1 cellular context compared by ENCODE assay signal in the genomic region with DNA sequence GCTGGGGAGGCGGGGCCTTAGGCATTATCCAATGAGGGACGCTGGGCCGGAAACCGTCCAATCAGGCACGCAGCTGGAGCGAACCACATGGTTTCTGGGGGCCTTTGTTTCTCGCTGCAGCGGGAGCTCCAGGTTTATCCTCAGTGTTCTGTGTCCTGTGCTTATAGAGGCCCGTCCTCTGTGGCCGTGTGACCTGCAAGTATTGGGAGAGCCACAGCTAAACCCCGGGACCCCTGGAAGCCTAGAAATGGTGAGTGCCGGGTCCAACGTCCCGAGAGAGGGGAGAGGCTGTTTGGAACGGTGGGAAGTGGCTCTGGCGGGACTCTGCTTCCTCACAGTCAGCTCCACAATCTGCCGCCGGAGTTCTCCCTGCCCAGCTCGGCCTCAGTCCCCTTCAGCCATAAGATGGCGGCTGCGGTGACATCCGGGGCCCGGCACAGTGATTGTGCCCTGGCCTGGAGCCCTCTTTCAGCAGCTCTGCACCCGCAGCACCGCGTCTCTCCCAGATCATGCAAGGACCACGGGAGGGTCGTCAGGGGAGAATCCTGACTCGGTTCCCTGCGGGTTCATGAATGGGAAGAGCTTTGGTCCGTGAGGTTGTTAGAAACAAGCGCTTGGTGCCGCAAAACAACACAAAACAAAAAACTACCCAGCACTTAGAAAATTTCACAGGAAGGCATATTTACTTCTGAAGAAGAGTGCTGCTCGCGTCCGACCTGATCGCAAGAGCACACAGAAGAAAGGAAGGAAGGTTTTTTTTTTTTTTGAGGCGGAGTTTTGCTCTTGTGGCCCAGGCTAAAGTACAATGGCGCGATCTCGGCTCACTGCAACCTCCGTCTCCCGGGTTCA.
TF ChIP-seq lines count a peak whose summit lies in the region.

A gene (plus strand): TSS at position 133 of the 849 bp plus-strand sequence. CDS start 115 bp downstream, at position 248.

TF ChIP-seq in HepG2, 621 proteins besides CTCF, POLR2A, EP300 and RAD21 (continued from another document and continues in another):
- TF ChIP-seq ZNF790 (CRISPR knock-in tag; IDR thresholded peaks at IDR 0.05; ENCODE audit: borderline replicate concordance) (peak; percentile 44; the same call in 1 of the 2 replicates), MEIS1 (CRISPR knock-in tag; IDR thresholded peaks at IDR 0.05; ENCODE audit: borderline replicate concordance) (peak; percentile 80; the same call in 1 of the 2 replicates), ZNF24 (IDR thresholded peaks at IDR 0.05) (0 out of 2 replicates have a peak, but pooled peaks have one; percentile 25), TAF1 (CRISPR knock-in tag; IDR thresholded peaks at IDR 0.05) (peak; percentile 91), ZNF292 (CRISPR knock-in tag; IDR thresholded peaks at IDR 0.05; ENCODE audit: borderline replicate concordance, low read depth) (peak; percentile 54; the same call in 1 of the 2 replicates), WIZ (CRISPR knock-in tag; IDR thresholded peaks at IDR 0.05) (0 out of 2 replicates have a peak, but pooled peaks have one; percentile 34), JUN (CRISPR knock-in tag; IDR thresholded peaks at IDR 0.05) (peak; percentile 35; the same call in 1 of the 2 replicates), THAP11 (CRISPR knock-in tag; IDR thresholded peaks at IDR 0.05) (peak; percentile 53; the same call in 1 of the 2 replicates), TARDBP (CRISPR knock-in tag; IDR thresholded peaks at IDR 0.05) (no peak), ZNF75D (CRISPR knock-in tag; IDR thresholded peaks at IDR 0.05; ENCODE audit: borderline replicate concordance) (no peak), MXD4 (CRISPR knock-in tag; IDR thresholded peaks at IDR 0.05) (peak; percentile 70), SOX5 (CRISPR knock-in tag; IDR thresholded peaks at IDR 0.05; ENCODE audit: borderline replicate concordance) (0 out of 2 replicates have a peak, but pooled peaks have one; percentile 8), ONECUT2 (CRISPR knock-in tag; IDR thresholded peaks at IDR 0.05) (no peak), ZEB1 (IDR thresholded peaks at IDR 0.05; ENCODE audit: insufficient replicate concordance, low read depth) (no peak), IKZF4 (CRISPR knock-in tag; IDR thresholded peaks at IDR 0.05; ENCODE audit: borderline replicate concordance, low read depth, not compliant biosample characterization) (no peak), ZNF530 (CRISPR knock-in tag; IDR thresholded peaks at IDR 0.05; ENCODE audit: low read depth) (peak; percentile 56; the same call in 1 of the 2 replicates)
- TF ChIP-seq, protein P1, sequence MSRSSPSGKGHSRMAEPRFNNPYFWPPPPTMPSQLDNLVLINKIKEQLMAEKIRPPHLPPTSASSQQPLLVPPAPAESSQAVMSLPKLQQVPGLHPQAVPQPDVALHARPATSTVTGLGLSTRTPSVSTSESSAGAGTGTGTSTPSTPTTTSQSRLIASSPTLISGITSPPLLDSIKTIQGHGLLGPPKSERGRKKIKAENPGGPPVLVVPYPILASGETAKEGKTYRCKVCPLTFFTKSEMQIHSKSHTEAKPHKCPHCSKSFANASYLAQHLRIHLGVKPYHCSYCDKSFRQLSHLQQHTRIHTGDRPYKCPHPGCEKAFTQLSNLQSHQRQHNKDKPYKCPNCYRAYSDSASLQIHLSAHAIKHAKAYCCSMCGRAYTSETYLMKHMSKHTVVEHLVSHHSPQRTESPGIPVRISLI (CRISPR knock-in tag; IDR thresholded peaks at IDR 0.05; ENCODE audit: borderline replicate concordance), result peak; percentile 45; the same call in 1 of the 2 replicates
- TF ChIP-seq, protein P2, sequence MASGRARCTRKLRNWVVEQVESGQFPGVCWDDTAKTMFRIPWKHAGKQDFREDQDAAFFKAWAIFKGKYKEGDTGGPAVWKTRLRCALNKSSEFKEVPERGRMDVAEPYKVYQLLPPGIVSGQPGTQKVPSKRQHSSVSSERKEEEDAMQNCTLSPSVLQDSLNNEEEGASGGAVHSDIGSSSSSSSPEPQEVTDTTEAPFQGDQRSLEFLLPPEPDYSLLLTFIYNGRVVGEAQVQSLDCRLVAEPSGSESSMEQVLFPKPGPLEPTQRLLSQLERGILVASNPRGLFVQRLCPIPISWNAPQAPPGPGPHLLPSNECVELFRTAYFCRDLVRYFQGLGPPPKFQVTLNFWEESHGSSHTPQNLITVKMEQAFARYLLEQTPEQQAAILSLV (CRISPR knock-in tag; IDR thresholded peaks at IDR 0.05; ENCODE audit: borderline replicate concordance), result peak; percentile 60; the same call in 1 of the 2 replicates
- TF ChIP-seq, protein P3, sequence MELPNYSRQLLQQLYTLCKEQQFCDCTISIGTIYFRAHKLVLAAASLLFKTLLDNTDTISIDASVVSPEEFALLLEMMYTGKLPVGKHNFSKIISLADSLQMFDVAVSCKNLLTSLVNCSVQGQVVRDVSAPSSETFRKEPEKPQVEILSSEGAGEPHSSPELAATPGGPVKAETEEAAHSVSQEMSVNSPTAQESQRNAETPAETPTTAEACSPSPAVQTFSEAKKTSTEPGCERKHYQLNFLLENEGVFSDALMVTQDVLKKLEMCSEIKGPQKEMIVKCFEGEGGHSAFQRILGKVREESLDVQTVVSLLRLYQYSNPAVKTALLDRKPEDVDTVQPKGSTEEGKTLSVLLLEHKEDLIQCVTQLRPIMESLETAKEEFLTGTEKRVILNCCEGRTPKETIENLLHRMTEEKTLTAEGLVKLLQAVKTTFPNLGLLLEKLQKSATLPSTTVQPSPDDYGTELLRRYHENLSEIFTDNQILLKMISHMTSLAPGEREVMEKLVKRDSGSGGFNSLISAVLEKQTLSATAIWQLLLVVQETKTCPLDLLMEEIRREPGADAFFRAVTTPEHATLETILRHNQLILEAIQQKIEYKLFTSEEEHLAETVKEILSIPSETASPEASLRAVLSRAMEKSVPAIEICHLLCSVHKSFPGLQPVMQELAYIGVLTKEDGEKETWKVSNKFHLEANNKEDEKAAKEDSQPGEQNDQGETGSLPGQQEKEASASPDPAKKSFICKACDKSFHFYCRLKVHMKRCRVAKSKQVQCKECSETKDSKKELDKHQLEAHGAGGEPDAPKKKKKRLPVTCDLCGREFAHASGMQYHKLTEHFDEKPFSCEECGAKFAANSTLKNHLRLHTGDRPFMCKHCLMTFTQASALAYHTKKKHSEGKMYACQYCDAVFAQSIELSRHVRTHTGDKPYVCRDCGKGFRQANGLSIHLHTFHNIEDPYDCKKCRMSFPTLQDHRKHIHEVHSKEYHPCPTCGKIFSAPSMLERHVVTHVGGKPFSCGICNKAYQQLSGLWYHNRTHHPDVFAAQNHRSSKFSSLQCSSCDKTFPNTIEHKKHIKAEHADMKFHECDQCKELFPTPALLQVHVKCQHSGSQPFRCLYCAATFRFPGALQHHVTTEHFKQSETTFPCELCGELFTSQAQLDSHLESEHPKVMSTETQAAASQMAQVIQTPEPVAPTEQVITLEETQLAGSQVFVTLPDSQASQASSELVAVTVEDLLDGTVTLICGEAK (IDR thresholded peaks at IDR 0.05), result no peak
- TF ChIP-seq, protein P3 (CRISPR knock-in tag; IDR thresholded peaks at IDR 0.05), result 0 out of 2 replicates have a peak, but pooled peaks have one; percentile 43
- TF ChIP-seq, protein P4, sequence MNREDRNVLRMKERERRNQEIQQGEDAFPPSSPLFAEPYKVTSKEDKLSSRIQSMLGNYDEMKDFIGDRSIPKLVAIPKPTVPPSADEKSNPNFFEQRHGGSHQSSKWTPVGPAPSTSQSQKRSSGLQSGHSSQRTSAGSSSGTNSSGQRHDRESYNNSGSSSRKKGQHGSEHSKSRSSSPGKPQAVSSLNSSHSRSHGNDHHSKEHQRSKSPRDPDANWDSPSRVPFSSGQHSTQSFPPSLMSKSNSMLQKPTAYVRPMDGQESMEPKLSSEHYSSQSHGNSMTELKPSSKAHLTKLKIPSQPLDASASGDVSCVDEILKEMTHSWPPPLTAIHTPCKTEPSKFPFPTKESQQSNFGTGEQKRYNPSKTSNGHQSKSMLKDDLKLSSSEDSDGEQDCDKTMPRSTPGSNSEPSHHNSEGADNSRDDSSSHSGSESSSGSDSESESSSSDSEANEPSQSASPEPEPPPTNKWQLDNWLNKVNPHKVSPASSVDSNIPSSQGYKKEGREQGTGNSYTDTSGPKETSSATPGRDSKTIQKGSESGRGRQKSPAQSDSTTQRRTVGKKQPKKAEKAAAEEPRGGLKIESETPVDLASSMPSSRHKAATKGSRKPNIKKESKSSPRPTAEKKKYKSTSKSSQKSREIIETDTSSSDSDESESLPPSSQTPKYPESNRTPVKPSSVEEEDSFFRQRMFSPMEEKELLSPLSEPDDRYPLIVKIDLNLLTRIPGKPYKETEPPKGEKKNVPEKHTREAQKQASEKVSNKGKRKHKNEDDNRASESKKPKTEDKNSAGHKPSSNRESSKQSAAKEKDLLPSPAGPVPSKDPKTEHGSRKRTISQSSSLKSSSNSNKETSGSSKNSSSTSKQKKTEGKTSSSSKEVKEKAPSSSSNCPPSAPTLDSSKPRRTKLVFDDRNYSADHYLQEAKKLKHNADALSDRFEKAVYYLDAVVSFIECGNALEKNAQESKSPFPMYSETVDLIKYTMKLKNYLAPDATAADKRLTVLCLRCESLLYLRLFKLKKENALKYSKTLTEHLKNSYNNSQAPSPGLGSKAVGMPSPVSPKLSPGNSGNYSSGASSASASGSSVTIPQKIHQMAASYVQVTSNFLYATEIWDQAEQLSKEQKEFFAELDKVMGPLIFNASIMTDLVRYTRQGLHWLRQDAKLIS (CRISPR knock-in tag; IDR thresholded peaks at IDR 0.05), result no peak
- TF ChIP-seq, protein P5, sequence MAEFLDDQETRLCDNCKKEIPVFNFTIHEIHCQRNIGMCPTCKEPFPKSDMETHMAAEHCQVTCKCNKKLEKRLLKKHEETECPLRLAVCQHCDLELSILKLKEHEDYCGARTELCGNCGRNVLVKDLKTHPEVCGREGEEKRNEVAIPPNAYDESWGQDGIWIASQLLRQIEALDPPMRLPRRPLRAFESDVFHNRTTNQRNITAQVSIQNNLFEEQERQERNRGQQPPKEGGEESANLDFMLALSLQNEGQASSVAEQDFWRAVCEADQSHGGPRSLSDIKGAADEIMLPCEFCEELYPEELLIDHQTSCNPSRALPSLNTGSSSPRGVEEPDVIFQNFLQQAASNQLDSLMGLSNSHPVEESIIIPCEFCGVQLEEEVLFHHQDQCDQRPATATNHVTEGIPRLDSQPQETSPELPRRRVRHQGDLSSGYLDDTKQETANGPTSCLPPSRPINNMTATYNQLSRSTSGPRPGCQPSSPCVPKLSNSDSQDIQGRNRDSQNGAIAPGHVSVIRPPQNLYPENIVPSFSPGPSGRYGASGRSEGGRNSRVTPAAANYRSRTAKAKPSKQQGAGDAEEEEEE (CRISPR knock-in tag; IDR thresholded peaks at IDR 0.05; ENCODE audit: borderline replicate concordance), result no peak
- TF ChIP-seq, protein P6, sequence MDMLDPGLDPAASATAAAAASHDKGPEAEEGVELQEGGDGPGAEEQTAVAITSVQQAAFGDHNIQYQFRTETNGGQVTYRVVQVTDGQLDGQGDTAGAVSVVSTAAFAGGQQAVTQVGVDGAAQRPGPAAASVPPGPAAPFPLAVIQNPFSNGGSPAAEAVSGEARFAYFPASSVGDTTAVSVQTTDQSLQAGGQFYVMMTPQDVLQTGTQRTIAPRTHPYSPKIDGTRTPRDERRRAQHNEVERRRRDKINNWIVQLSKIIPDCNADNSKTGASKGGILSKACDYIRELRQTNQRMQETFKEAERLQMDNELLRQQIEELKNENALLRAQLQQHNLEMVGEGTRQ (IDR thresholded peaks at IDR 0.05; ENCODE audit: low read depth, low read length), result peak; percentile 57
- TF ChIP-seq, protein P6 (CRISPR knock-in tag; IDR thresholded peaks at IDR 0.05; ENCODE audit: borderline replicate concordance), result peak; percentile 65; the same call in 1 of the 2 replicates
- TF ChIP-seq, protein P7, sequence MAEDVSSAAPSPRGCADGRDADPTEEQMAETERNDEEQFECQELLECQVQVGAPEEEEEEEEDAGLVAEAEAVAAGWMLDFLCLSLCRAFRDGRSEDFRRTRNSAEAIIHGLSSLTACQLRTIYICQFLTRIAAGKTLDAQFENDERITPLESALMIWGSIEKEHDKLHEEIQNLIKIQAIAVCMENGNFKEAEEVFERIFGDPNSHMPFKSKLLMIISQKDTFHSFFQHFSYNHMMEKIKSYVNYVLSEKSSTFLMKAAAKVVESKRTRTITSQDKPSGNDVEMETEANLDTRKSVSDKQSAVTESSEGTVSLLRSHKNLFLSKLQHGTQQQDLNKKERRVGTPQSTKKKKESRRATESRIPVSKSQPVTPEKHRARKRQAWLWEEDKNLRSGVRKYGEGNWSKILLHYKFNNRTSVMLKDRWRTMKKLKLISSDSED (CRISPR knock-in tag; IDR thresholded peaks at IDR 0.05), result no peak
